Comparison of ENCODE assay signal across 23 cellular contexts in genomic region chr4:16579866-16580265, GRCh38.
DNase-seq lines count a peak whose midpoint lies in the region; ATAC-seq and FAIRE-seq lines count a peak whose summit lies in the region.
"Had no signal": no experiment of that assay in that cellular context is flagged by ENCODE, and none has a peak within 500 bp of the region (broad histone marks: within the 10 kb centered on the region; RNA-seq: fewer than 3 reads in every experiment).

No MANE protein-coding gene starts in this region.

- no peaks in the 10 kb centered on the region for H3K4me1 ChIP-seq in adipocyte (ENCODE audit: control insufficient read depth, insufficient read depth, low read length)
- H3K4me1 ChIP-seq: body of pancreas, right lobe of liver, thyroid gland had no signal

- no peak overlapping the region for H3K9ac ChIP-seq in adipocyte (ENCODE audit: low read length)
- H3K9ac ChIP-seq: KMS-11 had no signal

- H3K27me3 ChIP-seq in adipocyte (replicated peaks; ENCODE audit: control insufficient read depth, insufficient read depth, low read length), result no peaks in the 10 kb centered on the region
- H3K27me3 ChIP-seq: body of pancreas, right lobe of liver, thyroid gland had no signal

- H3K9me3 ChIP-seq in adipocyte (ENCODE audit: control insufficient read depth, low read length), result no peaks in the 10 kb centered on the region
- H3K9me3 ChIP-seq: body of pancreas, right lobe of liver, thyroid gland had no signal

- H3K4me3 ChIP-seq in adipocyte (ENCODE audit: low read length), result no peak overlapping the region
- H3K4me3 ChIP-seq: body of pancreas, right lobe of liver, thyroid gland had no signal

- DNase-seq in EH (ENCODE audit: low read depth) (peak; percentile 77), HCEC 1CT (peak; percentile 30), adipocyte (ENCODE audit: low read depth) (peak; percentile 62), kidney glomerular epithelial cell (lab: John Stamatoyannopoulos, UW) (peak; percentile 28), NCI-H748 treated with DMSO at 0.1 percent for 48 hours (lab: John Stamatoyannopoulos, UW) (no peak), NCI-H1417 (lab: John Stamatoyannopoulos, UW) (no peak), urothelium cell line (ENCODE audit: low spot score) (no peak)
- DNase-seq: activated CD4-positive, alpha-beta memory T cell treated with anti-CD3 and anti-CD28 coated beads for 36 hours; activated naive CD8-positive, alpha-beta T cell treated with anti-CD3 and anti-CD28 coated beads for 36 hours; body of pancreas; Calu3; effector memory CD4-positive, alpha-beta T cell; mammary epithelial cell; MV-4-11; NCI-H2171; NCI-H524 treated with DMSO at 0.1 percent for 48 hours; right lobe of liver; stimulated activated CD4-positive, alpha-beta T cell treated with anti-CD3 and anti-CD28 coated beads, Interleukin-4, amount 100 ng/mL, for 4 hours; thyroid gland had no signal

- no peaks in the 10 kb centered on the region for H3K36me3 ChIP-seq in adipocyte (ENCODE audit: control insufficient read depth, insufficient read depth, low read length, severe bottlenecking)
- H3K36me3 ChIP-seq: right lobe of liver, thyroid gland had no signal

- FAIRE-seq in urothelium cell line (lab: Jason Lieb, UNC), result no peak
- FAIRE-seq: HTR-8/SVneo, keratinocyte had no signal

- no peak for ATAC-seq in HG03039 (IDR thresholded peaks at IDR 0.05; ENCODE audit: unreplicated experiment)
- ATAC-seq: body of pancreas, right lobe of liver had no signal

Comparison
In these comparisons a context has a peak if more than half of its experiments do, and no peak if none do; other contexts are left out.
1. DNase-seq: peak in EH (single experiment), HCEC 1CT (single experiment), adipocyte (single experiment) and kidney glomerular epithelial cell (single experiment); none in NCI-H748 treated with DMSO at 0.1 percent for 48 hours (single experiment), NCI-H1417 (0 of 3) and urothelium cell line (single experiment).